Comparison of ENCODE assay signal across 1 cellular context in the genomic region with DNA sequence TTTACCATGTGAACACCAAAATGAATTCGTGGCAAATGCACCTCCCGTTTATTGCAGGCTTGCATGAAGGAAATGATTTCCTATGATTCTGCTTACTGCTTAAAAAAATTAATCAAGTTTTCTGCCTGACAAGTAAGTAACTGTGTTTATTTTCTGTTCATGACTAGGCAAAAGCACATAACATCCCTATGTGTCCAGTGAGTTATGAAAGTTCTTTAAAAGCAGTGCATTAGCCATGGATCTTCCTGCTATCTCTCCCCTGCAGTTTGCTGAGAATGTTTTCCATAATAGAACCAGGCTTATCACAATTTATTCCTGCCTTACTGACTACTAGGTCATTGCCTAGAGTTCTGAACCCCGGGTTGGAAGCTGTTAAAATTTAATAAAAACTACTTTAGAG.
TF ChIP-seq lines count a peak whose summit lies in the region.

No MANE protein-coding gene starts in this region.

TF ChIP-seq in K562, 482 proteins besides CTCF, POLR2A, EP300 and RAD21 (continued from another document):
- TF ChIP-seq, protein P1, sequence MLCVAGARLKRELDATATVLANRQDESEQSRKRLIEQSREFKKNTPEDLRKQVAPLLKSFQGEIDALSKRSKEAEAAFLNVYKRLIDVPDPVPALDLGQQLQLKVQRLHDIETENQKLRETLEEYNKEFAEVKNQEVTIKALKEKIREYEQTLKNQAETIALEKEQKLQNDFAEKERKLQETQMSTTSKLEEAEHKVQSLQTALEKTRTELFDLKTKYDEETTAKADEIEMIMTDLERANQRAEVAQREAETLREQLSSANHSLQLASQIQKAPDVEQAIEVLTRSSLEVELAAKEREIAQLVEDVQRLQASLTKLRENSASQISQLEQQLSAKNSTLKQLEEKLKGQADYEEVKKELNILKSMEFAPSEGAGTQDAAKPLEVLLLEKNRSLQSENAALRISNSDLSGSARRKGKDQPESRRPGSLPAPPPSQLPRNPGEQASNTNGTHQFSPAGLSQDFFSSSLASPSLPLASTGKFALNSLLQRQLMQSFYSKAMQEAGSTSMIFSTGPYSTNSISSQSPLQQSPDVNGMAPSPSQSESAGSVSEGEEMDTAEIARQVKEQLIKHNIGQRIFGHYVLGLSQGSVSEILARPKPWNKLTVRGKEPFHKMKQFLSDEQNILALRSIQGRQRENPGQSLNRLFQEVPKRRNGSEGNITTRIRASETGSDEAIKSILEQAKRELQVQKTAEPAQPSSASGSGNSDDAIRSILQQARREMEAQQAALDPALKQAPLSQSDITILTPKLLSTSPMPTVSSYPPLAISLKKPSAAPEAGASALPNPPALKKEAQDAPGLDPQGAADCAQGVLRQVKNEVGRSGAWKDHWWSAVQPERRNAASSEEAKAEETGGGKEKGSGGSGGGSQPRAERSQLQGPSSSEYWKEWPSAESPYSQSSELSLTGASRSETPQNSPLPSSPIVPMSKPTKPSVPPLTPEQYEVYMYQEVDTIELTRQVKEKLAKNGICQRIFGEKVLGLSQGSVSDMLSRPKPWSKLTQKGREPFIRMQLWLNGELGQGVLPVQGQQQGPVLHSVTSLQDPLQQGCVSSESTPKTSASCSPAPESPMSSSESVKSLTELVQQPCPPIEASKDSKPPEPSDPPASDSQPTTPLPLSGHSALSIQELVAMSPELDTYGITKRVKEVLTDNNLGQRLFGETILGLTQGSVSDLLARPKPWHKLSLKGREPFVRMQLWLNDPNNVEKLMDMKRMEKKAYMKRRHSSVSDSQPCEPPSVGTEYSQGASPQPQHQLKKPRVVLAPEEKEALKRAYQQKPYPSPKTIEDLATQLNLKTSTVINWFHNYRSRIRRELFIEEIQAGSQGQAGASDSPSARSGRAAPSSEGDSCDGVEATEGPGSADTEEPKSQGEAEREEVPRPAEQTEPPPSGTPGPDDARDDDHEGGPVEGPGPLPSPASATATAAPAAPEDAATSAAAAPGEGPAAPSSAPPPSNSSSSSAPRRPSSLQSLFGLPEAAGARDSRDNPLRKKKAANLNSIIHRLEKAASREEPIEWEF (CRISPR knock-in tag; IDR thresholded peaks at IDR 0.05), result no peak
- no peak for TF ChIP-seq CBX5 (IDR thresholded peaks at IDR 0.05; ENCODE audit: borderline replicate concordance, low read depth)
TF ChIP-seq in K562: peak in this region for 10.
